26 cellular contexts compared by ENCODE assay signal in genomic region chr4:79934660-79935059, GRCh38.
"Had no signal": no experiment of that assay in that cellular context is flagged by ENCODE, and none has a peak within 500 bp of the region (broad histone marks: within the 10 kb centered on the region; RNA-seq: fewer than 3 reads in every experiment).

No MANE protein-coding gene starts in this region.

- DNase-seq: colonic mucosa; cortex of kidney; effector CD8-positive, alpha-beta T cell; effector memory CD8-positive, alpha-beta T cell; endodermal cell; erythroblast; esophagus squamous epithelium; foreskin fibroblast; foreskin melanocyte; gastrocnemius medialis; glutamatergic neuron; head of caudate nucleus; heart right ventricle; hippocampal formation; left cardiac atrium; left lung; left ventricle myocardium superior; lower lobe of right lung; mesenchymal stem cell; midbrain had no signal

- FAIRE-seq: endometrium, islet of Langerhans, keratinocyte had no signal

- H3K27me3 Mint-ChIP-seq: dendritic cell treated with granulocyte-macrophage colony-stimulating factor and Interleukin-4, amounts not matched to agents 40 ng/mL and 50 ng/mL, for 4 days; effector memory CD8-positive, alpha-beta T cell had no signal

- H3K36me3 ChIP-seq: colonic mucosa, esophagus squamous epithelium, gastrocnemius medialis, heart right ventricle, left lung, lower lobe of right lung had no signal

- H3K9me3 Mint-ChIP-seq: dendritic cell treated with granulocyte-macrophage colony-stimulating factor and Interleukin-4, amounts not matched to agents 40 ng/mL and 50 ng/mL, for 4 days; effector memory CD8-positive, alpha-beta T cell had no signal

- H3K4me1 ChIP-seq: colonic mucosa, esophagus squamous epithelium, gastrocnemius medialis, left lung, lower lobe of right lung had no signal

- H3K4me3 Mint-ChIP-seq: dendritic cell treated with granulocyte-macrophage colony-stimulating factor and Interleukin-4, amounts not matched to agents 40 ng/mL and 50 ng/mL, for 4 days; effector memory CD8-positive, alpha-beta T cell; endodermal cell had no signal

- H3K27ac ChIP-seq: colonic mucosa, epithelial cell of prostate, esophagus squamous epithelium, gastrocnemius medialis, heart right ventricle, left lung, lower lobe of right lung had no signal

- H3K4me1 Mint-ChIP-seq: endodermal cell had no signal

- H3K4me3 ChIP-seq: colonic mucosa, esophagus squamous epithelium, gastrocnemius medialis, heart right ventricle, left lung, lower lobe of right lung had no signal

- H3K9me3 ChIP-seq: colonic mucosa, esophagus squamous epithelium, gastrocnemius medialis, heart right ventricle, left lung, lower lobe of right lung had no signal

- ATAC-seq: effector memory CD8-positive, alpha-beta T cell; esophagus mucosa; gastrocnemius medialis; heart right ventricle; left cardiac atrium; left lung; left ventricle myocardium superior; lower lobe of right lung had no signal

- H3K27ac Mint-ChIP-seq: dendritic cell treated with granulocyte-macrophage colony-stimulating factor and Interleukin-4, amounts not matched to agents 40 ng/mL and 50 ng/mL, for 4 days; effector memory CD8-positive, alpha-beta T cell; endodermal cell had no signal

- H3K27me3 ChIP-seq: colonic mucosa, esophagus squamous epithelium, gastrocnemius medialis, heart right ventricle, left lung had no signal
